30 cellular contexts compared by ENCODE assay signal in the genomic region with DNA sequence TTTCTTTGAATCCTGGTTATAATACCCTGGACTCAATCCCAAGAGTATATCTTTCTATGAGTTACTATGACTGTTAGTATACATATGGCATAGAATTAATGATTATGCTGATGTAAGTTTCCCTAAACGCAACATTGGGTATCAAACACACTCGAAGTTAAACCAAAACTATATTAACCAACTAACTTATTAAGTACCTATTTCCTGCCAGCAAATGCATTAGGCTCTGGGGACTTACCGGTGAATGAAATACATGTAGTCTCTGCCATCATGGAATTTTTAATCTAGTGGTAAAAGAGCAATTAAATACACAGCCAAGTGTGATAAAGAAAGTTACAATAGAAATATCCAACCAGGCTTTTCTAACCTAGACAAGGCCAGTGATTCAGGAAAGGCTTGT.
"Had no signal": no experiment of that assay in that cellular context is flagged by ENCODE, and none has a peak within 500 bp of the region (broad histone marks: within the 10 kb centered on the region; RNA-seq: fewer than 3 reads in every experiment).

No MANE protein-coding gene starts in this region.

- H3K27ac ChIP-seq: ascending aorta, breast epithelium, cardiac muscle cell, colonic mucosa, epithelial cell of prostate had no signal

- DNase-seq: activated CD4-positive, alpha-beta memory T cell treated with anti-CD3 and anti-CD28 coated beads for 36 hours; activated CD4-positive, alpha-beta T cell treated with anti-CD3 and anti-CD28 coated beads for 36 hours; activated CD4-positive, alpha-beta T cell treated with anti-CD3 and anti-CD28 coated beads, Interleukin-2, amount 10 ng/mL, durations not matched to agents 24 days and 14 days; activated CD4-positive, CD25-positive, alpha-beta regulatory T cell; activated CD4-positive, CD25-positive, alpha-beta regulatory T cell treated with anti-CD3 and anti-CD28 coated beads, Interleukin-2, amount 50 U/mL, for 72 hours; activated CD8-positive, alpha-beta memory T cell treated with anti-CD3 and anti-CD28 coated beads, Interleukin-2, amount 50 U/mL, for 48 hours; activated gamma-delta T cell; activated naive CD4-positive, alpha-beta T cell; activated naive CD4-positive, alpha-beta T cell treated with anti-CD3 and anti-CD28 coated beads, Interleukin-2, amount 10 ng/mL, durations not matched to agents 7 days and 5 days; activated naive CD8-positive, alpha-beta T cell treated with anti-CD3 and anti-CD28 coated beads, Interleukin-2, amount 10 ng/mL, durations not matched to agents 7 days and 5 days; activated T-cell treated with anti-CD3 and anti-CD28 coated beads for 4 hours; activated T-cell treated with anti-CD3 and anti-CD28 coated beads, Interleukin-2, amount 50 U/mL, for 24 hours; activated T-cell treated with anti-CD3 and anti-CD28 coated beads, Interleukin-2, amount 50 U/mL, for 72 hours; central memory CD4-positive, alpha-beta T cell; cerebellar nuclear complex; colonic mucosa; effector CD8-positive, alpha-beta T cell; foreskin fibroblast; head of caudate nucleus; T-helper 2 cell had no signal

- H3K4me3 Mint-ChIP-seq: activated CD4-positive, alpha-beta memory T cell treated with anti-CD3 and anti-CD28 coated beads for 36 hours; activated CD4-positive, alpha-beta T cell treated with anti-CD3 and anti-CD28 coated beads for 36 hours; activated CD4-positive, alpha-beta T cell treated with anti-CD3 and anti-CD28 coated beads, Interleukin-2, amount 10 ng/mL, durations not matched to agents 24 days and 14 days; activated naive CD4-positive, alpha-beta T cell treated with anti-CD3 and anti-CD28 coated beads, Interleukin-2, amount 10 ng/mL, durations not matched to agents 7 days and 5 days; activated naive CD8-positive, alpha-beta T cell treated with anti-CD3 and anti-CD28 coated beads, Interleukin-2, amount 10 ng/mL, durations not matched to agents 7 days and 5 days; activated T-cell treated with anti-CD3 and anti-CD28 coated beads, Interleukin-2, amount 50 U/mL, for 24 hours; activated T-cell treated with anti-CD3 and anti-CD28 coated beads, Interleukin-2, amount 50 U/mL, for 72 hours; brain had no signal

- FAIRE-seq: endometrium, endothelial cell of umbilical vein, frontal cortex had no signal

- H3K27me3 ChIP-seq: ascending aorta, breast epithelium, colonic mucosa had no signal

- H3K4me1 Mint-ChIP-seq: activated CD4-positive, alpha-beta T cell treated with anti-CD3 and anti-CD28 coated beads for 36 hours; activated CD4-positive, alpha-beta T cell treated with anti-CD3 and anti-CD28 coated beads, Interleukin-2, amount 10 ng/mL, durations not matched to agents 24 days and 14 days; activated naive CD4-positive, alpha-beta T cell treated with anti-CD3 and anti-CD28 coated beads, Interleukin-2, amount 10 ng/mL, durations not matched to agents 7 days and 5 days; activated naive CD8-positive, alpha-beta T cell treated with anti-CD3 and anti-CD28 coated beads, Interleukin-2, amount 10 ng/mL, durations not matched to agents 7 days and 5 days had no signal

- ATAC-seq: activated CD4-positive, alpha-beta T cell treated with anti-CD3 and anti-CD28 coated beads for 36 hours; activated naive CD4-positive, alpha-beta T cell treated with anti-CD3 and anti-CD28 coated beads, Interleukin-2, amount 50 U/mL, for 72 hours; activated T-cell treated with anti-CD3 and anti-CD28 coated beads, Interleukin-2, amount 50 U/mL, for 72 hours; esophagus mucosa had no signal

- H3K9me3 ChIP-seq: ascending aorta, breast epithelium, colonic mucosa had no signal

- H3K27ac Mint-ChIP-seq: activated CD4-positive, alpha-beta memory T cell treated with anti-CD3 and anti-CD28 coated beads for 36 hours; activated CD4-positive, alpha-beta T cell treated with anti-CD3 and anti-CD28 coated beads for 36 hours; activated CD4-positive, alpha-beta T cell treated with anti-CD3 and anti-CD28 coated beads, Interleukin-2, amount 10 ng/mL, durations not matched to agents 24 days and 14 days; activated naive CD4-positive, alpha-beta T cell treated with anti-CD3 and anti-CD28 coated beads, Interleukin-2, amount 10 ng/mL, durations not matched to agents 7 days and 5 days; activated naive CD4-positive, alpha-beta T cell treated with anti-CD3 and anti-CD28 coated beads, Interleukin-2, amount 50 U/mL, for 72 hours; activated naive CD8-positive, alpha-beta T cell treated with anti-CD3 and anti-CD28 coated beads, Interleukin-2, amount 10 ng/mL, durations not matched to agents 7 days and 5 days; activated T-cell treated with anti-CD3 and anti-CD28 coated beads, Interleukin-2, amount 50 U/mL, for 24 hours; activated T-cell treated with anti-CD3 and anti-CD28 coated beads, Interleukin-2, amount 50 U/mL, for 72 hours; brain had no signal

- H3K9me3 Mint-ChIP-seq: activated CD4-positive, alpha-beta T cell treated with anti-CD3 and anti-CD28 coated beads, Interleukin-2, amount 10 ng/mL, durations not matched to agents 24 days and 14 days; activated naive CD4-positive, alpha-beta T cell treated with anti-CD3 and anti-CD28 coated beads, Interleukin-2, amount 10 ng/mL, durations not matched to agents 7 days and 5 days had no signal

- H3K4me1 ChIP-seq: ascending aorta, breast epithelium, colonic mucosa had no signal

- H3K36me3 Mint-ChIP-seq: activated CD4-positive, alpha-beta memory T cell treated with anti-CD3 and anti-CD28 coated beads for 36 hours; activated naive CD4-positive, alpha-beta T cell treated with anti-CD3 and anti-CD28 coated beads, Interleukin-2, amount 10 ng/mL, durations not matched to agents 7 days and 5 days; activated naive CD4-positive, alpha-beta T cell treated with anti-CD3 and anti-CD28 coated beads, Interleukin-2, amount 50 U/mL, for 72 hours; activated naive CD8-positive, alpha-beta T cell treated with anti-CD3 and anti-CD28 coated beads, Interleukin-2, amount 10 ng/mL, durations not matched to agents 7 days and 5 days; brain had no signal

- H3K4me3 ChIP-seq: ascending aorta, breast epithelium, cardiac muscle cell, colonic mucosa had no signal

- H3K27me3 Mint-ChIP-seq: activated CD4-positive, alpha-beta memory T cell treated with anti-CD3 and anti-CD28 coated beads for 36 hours; activated CD4-positive, alpha-beta T cell treated with anti-CD3 and anti-CD28 coated beads for 36 hours; activated CD4-positive, alpha-beta T cell treated with anti-CD3 and anti-CD28 coated beads, Interleukin-2, amount 10 ng/mL, durations not matched to agents 24 days and 14 days; activated naive CD4-positive, alpha-beta T cell treated with anti-CD3 and anti-CD28 coated beads, Interleukin-2, amount 10 ng/mL, durations not matched to agents 7 days and 5 days; activated naive CD8-positive, alpha-beta T cell treated with anti-CD3 and anti-CD28 coated beads, Interleukin-2, amount 10 ng/mL, durations not matched to agents 7 days and 5 days; activated T-cell treated with anti-CD3 and anti-CD28 coated beads, Interleukin-2, amount 50 U/mL, for 24 hours; brain had no signal

- H3K36me3 ChIP-seq: ascending aorta, breast epithelium, cardiac muscle cell, colonic mucosa had no signal
